Comparison of ENCODE assay signal across 14 cellular contexts in the genomic region with DNA sequence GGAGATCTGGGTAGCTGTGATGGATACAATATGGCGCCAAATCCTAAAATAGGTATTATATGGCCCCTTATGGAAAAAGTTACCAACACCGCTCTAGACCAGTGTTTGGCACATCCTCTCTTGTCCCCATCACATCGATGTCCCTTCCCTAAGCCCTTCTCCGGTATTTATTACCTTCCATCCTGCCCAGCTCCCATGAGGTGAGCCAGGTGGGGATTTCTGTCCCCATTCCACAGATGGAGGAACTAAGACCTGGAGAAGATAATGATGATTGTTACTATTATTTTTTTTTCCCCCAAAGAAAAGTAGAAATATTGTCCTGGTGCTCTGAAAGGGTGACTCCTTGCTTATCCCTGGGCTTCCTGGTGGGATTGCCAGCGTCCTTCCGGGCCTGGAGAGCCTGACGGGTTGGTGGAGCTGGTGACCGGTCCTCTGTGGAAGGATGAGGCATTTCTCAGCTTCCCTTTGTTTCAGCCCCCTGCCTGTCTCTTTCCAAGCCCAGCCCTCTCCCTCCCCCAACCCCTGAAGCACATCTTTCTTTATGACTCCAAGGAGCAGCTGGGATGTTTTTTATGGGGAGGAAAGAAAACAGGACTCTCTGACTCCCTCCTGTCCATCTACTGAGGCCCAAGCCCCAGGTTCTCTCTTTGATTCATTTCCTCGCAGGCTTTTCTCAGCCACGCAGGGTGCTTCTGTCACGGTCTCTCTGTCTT.
"Had no signal": no experiment of that assay in that cellular context is flagged by ENCODE, and none has a peak within 500 bp of the region (broad histone marks: within the 10 kb centered on the region; RNA-seq: fewer than 3 reads in every experiment).

No MANE protein-coding gene starts in this region.

- ATAC-seq: activated CD8-positive, alpha-beta T cell treated with anti-CD3 and anti-CD28 coated beads for 36 hours; activated naive CD8-positive, alpha-beta T cell treated with anti-CD3 and anti-CD28 coated beads, Interleukin-2, amount 50 U/mL, for 24 hours; natural killer cell had no signal

- H3K79me2 ChIP-seq: parathyroid adenoma had no signal

- H3K4me3 ChIP-seq: ascending aorta, lung, skin epidermis, tibial artery had no signal

- H2AFZ ChIP-seq: parathyroid adenoma had no signal

- H3K36me3 ChIP-seq: ascending aorta, tibial artery, WERI-Rb-1 had no signal

- H3K27me3 Mint-ChIP-seq: activated CD8-positive, alpha-beta T cell treated with anti-CD3 and anti-CD28 coated beads for 36 hours; activated naive CD8-positive, alpha-beta T cell treated with anti-CD3 and anti-CD28 coated beads, Interleukin-2, amount 50 U/mL, for 24 hours had no signal

- H3K9me3 ChIP-seq: ascending aorta, tibial artery had no signal

- H3K36me3 Mint-ChIP-seq: natural killer cell had no signal

- H3K27me3 ChIP-seq: ascending aorta, tibial artery had no signal

- H3K9ac ChIP-seq: parathyroid adenoma had no signal

- DNase-seq: activated CD4-positive, alpha-beta T cell treated with anti-CD3 and anti-CD28 coated beads for 4 hours; activated CD8-positive, alpha-beta memory T cell treated with anti-CD3 and anti-CD28 coated beads, Interleukin-2, amount 50 U/mL, for 48 hours; activated CD8-positive, alpha-beta T cell treated with anti-CD3 and anti-CD28 coated beads for 36 hours; activated naive CD8-positive, alpha-beta T cell treated with anti-CD3 and anti-CD28 coated beads, Interleukin-2, amount 50 U/mL, for 24 hours; hypothalamus; natural killer cell; retina; T-helper 9 cell; tibial artery; WERI-Rb-1 had no signal

- H3K4me1 ChIP-seq: ascending aorta, parathyroid adenoma had no signal

- H3K9me3 Mint-ChIP-seq: activated CD8-positive, alpha-beta T cell treated with anti-CD3 and anti-CD28 coated beads for 36 hours; activated naive CD8-positive, alpha-beta T cell treated with anti-CD3 and anti-CD28 coated beads, Interleukin-2, amount 50 U/mL, for 24 hours; natural killer cell had no signal

- H3K27ac ChIP-seq: ascending aorta, parathyroid adenoma, tibial artery, WERI-Rb-1 had no signal

- H3K27ac Mint-ChIP-seq: activated CD8-positive, alpha-beta T cell treated with anti-CD3 and anti-CD28 coated beads for 36 hours; activated naive CD8-positive, alpha-beta T cell treated with anti-CD3 and anti-CD28 coated beads, Interleukin-2, amount 50 U/mL, for 24 hours; natural killer cell had no signal

- H3K4me3 Mint-ChIP-seq: activated CD8-positive, alpha-beta T cell treated with anti-CD3 and anti-CD28 coated beads for 36 hours; activated naive CD8-positive, alpha-beta T cell treated with anti-CD3 and anti-CD28 coated beads, Interleukin-2, amount 50 U/mL, for 24 hours; natural killer cell had no signal

- H3K4me1 Mint-ChIP-seq: activated naive CD8-positive, alpha-beta T cell treated with anti-CD3 and anti-CD28 coated beads, Interleukin-2, amount 50 U/mL, for 24 hours; natural killer cell had no signal
